Comparison of ENCODE assay signal across 20 cellular contexts in the genomic region with DNA sequence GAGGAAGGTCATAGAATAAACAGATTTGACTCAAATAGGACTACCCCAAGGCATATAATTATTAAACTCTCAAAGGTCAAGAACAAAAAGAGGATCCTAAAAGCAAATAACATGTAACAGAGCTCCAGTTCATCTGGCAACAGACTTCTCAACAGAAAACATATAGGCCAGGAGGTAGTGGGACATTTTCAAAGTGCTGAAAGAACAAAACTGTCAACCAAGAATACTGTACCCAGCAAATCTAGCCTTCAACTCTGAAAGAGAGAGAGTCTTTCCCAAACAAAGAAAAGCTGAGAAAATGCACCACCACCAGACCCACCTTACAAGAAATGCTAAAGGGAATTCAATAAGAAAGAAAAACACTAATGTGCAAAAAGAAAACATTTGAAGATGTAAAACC. TPM values are rescaled to one million over a fixed set of nuclear protein-coding genes. Genes with fewer than 3 reads are reported as not detected.
A peak's percentile ranks its signal among the peaks of the same experiment; 100 is the strongest.
DNase-seq lines count a peak whose midpoint lies in the region; ATAC-seq, FAIRE-seq and TF ChIP-seq lines count a peak whose summit lies in the region.
"Had no signal": no experiment of that assay in that cellular context is flagged by ENCODE, and none has a peak within 500 bp of the region (broad histone marks: within the 10 kb centered on the region; RNA-seq: fewer than 3 reads in every experiment).

No MANE protein-coding gene starts in this region.

- POLR2A ChIA-PET in activated CD4-positive, alpha-beta T cell treated with anti-CD3 and anti-CD28 coated beads for 36 hours (lab: Charles Lee), result interaction anchor here (0.8 kb wide), 1 partner anchor 12 kb away, joined by 3 read pairs; no protein-coding TSS in a partner anchor
- POLR2A ChIA-PET in K562 (lab: Yijun Ruan, JAX), result interaction anchor here (0.8 to 3.9 kb wide), 5 partner anchors 8 to 22 kb away, joined by 3 to 22 read pairs (median 11); no protein-coding TSS in a partner anchor

- no peak for ATAC-seq in activated CD4-positive, alpha-beta T cell treated with anti-CD3 and anti-CD28 coated beads for 36 hours
- ATAC-seq in K562, result no peak; the same call in 2 of the 3 replicates
- ATAC-seq: A549, GM23338 had no signal

- in situ Hi-C loops in K562 (cut with MboI), result no loop called here

- no peak overlapping the region for H3K4me3 Mint-ChIP-seq in activated CD4-positive, alpha-beta T cell treated with anti-CD3 and anti-CD28 coated beads for 36 hours
- no peak overlapping the region for H3K4me3 Mint-ChIP-seq in activated CD4-positive, alpha-beta T cell treated with anti-CD3 and anti-CD28 coated beads, Interleukin-2, amount 10 ng/mL, durations not matched to agents 24 days and 14 days
- H3K4me3 Mint-ChIP-seq: CD4-positive, alpha-beta T cell; GM23338; HFFc6 had no signal

- H3K9me3 Mint-ChIP-seq in activated CD4-positive, alpha-beta T cell treated with anti-CD3 and anti-CD28 coated beads for 36 hours (ENCODE audit: low read depth), result peaks cover 16% of the 10 kb centered on the region
- peaks cover 15% of the 10 kb centered on the region for H3K9me3 Mint-ChIP-seq in activated CD4-positive, alpha-beta T cell treated with anti-CD3 and anti-CD28 coated beads, Interleukin-2, amount 10 ng/mL, durations not matched to agents 24 days and 14 days

- H2BK5ac ChIP-seq in mesendoderm (ENCODE audit: low read length), result no peak overlapping the region

- TF ChIP-seq CTCF in K562 (IDR thresholded peaks at IDR 0.05 in 2 of 3, conservative IDR thresholded peaks at IDR 0.05 in 1 of 3; ENCODE audit: insufficient read depth in 2 of 3, low read depth in 1 of 3, low read length in 3 of 3), result no peak

- no peak overlapping the region for H3K4me2 ChIP-seq in K562 (ENCODE audit: insufficient read depth, low read length)
- no peak overlapping the region for H3K4me2 ChIP-seq in mesendoderm (ENCODE audit: low read length)
- H3K4me2 ChIP-seq: A549, GM23338 had no signal

- intact Hi-C loops in activated CD4-positive, alpha-beta T cell treated with anti-CD3 and anti-CD28 coated beads for 36 hours (cut with DNase I, micrococcal nuclease), result no loop called here
- intact Hi-C loops in activated CD4-positive, alpha-beta T cell treated with anti-CD3 and anti-CD28 coated beads, Interleukin-2, amount 10 ng/mL, durations not matched to agents 24 days and 14 days (cut with micrococcal nuclease), result no loop called here
- intact Hi-C loops in K562 (cut with micrococcal nuclease), result no loop called here

- H3K4ac ChIP-seq in mesendoderm (ENCODE audit: low read depth, low read length), result no peak overlapping the region

- no TSS peak for BruUV-seq in K562 (replicated peaks; lab: Mats Ljungman, UMichigan)

- H3K27ac Mint-ChIP-seq in activated CD4-positive, alpha-beta T cell treated with anti-CD3 and anti-CD28 coated beads for 36 hours, result peak overlapping the region; percentile 2
- H3K27ac Mint-ChIP-seq in activated CD4-positive, alpha-beta T cell treated with anti-CD3 and anti-CD28 coated beads, Interleukin-2, amount 10 ng/mL, durations not matched to agents 24 days and 14 days, result no peak overlapping the region
- H3K27ac Mint-ChIP-seq: CD4-positive, alpha-beta T cell; GM23338; HFFc6 had no signal

- no peaks in the 10 kb centered on the region for H3K79me1 ChIP-seq in mesendoderm (ENCODE audit: low read length)

- H3K27ac ChIP-seq in K562 (ENCODE audit: extremely low read depth, low read depth, low read length), result no peak overlapping the region
- no peak overlapping the region for H3K27ac ChIP-seq in mesendoderm (ENCODE audit: low read depth, low read length)
- H3K27ac ChIP-seq: 22Rv1, C4-2B had no signal

- no peaks in the 10 kb centered on the region for H3K4me1 ChIP-seq in K562 (replicated peaks in 1 of 2; ENCODE audit: control insufficient read depth in 2 of 2, insufficient read depth in 2 of 2, low read length in 2 of 2)
- no peaks in the 10 kb centered on the region for H3K4me1 ChIP-seq in mesendoderm (ENCODE audit: control insufficient read depth, low read depth, low read length)

- H3K4me1 Mint-ChIP-seq in activated CD4-positive, alpha-beta T cell treated with anti-CD3 and anti-CD28 coated beads for 36 hours, result peaks cover 3% of the 10 kb centered on the region
- H3K4me1 Mint-ChIP-seq in activated CD4-positive, alpha-beta T cell treated with anti-CD3 and anti-CD28 coated beads, Interleukin-2, amount 10 ng/mL, durations not matched to agents 24 days and 14 days, result peaks cover 5% of the 10 kb centered on the region

- H3K27me3 ChIP-seq in K562 (ENCODE audit: control insufficient read depth in 2 of 2, insufficient read depth in 2 of 2, low read length in 2 of 2) (no peaks in the 10 kb centered on the region), mesendoderm (ENCODE audit: insufficient read depth, low read length, poor library complexity) (no peaks in the 10 kb centered on the region)

- H3K36me3 ChIP-seq in K562 (ENCODE audit: control insufficient read depth, insufficient read depth, low read length) (peaks cover 93% of the 10 kb centered on the region), mesendoderm (ENCODE audit: control insufficient read depth, insufficient read depth, low read length) (peaks cover 20% of the 10 kb centered on the region)

- no peak for TF ChIP-seq EP300 in K562 (IDR thresholded peaks at IDR 0.05; ENCODE audit: low read length)

- peaks cover 71% of the 10 kb centered on the region for H3K36me3 Mint-ChIP-seq in activated CD4-positive, alpha-beta T cell treated with anti-CD3 and anti-CD28 coated beads for 36 hours (ENCODE audit: low read depth)
- H3K36me3 Mint-ChIP-seq in activated CD4-positive, alpha-beta T cell treated with anti-CD3 and anti-CD28 coated beads, Interleukin-2, amount 10 ng/mL, durations not matched to agents 24 days and 14 days (ENCODE audit: low read depth), result peaks cover 83% of the 10 kb centered on the region

- H2AFZ ChIP-seq in K562 (ENCODE audit: low read depth, low read length), result no peak overlapping the region
- H2AFZ ChIP-seq: GM23338 had no signal

- H4K20me1 ChIP-seq in K562 (replicated peaks; ENCODE audit: control insufficient read depth, insufficient read depth, low read length), result no peaks in the 10 kb centered on the region

- H3K4me3 ChIP-seq in K562, result no peak overlapping the region
- no peak overlapping the region for H3K4me3 ChIP-seq in mesendoderm (ENCODE audit: low read length)
- H3K4me3 ChIP-seq: A549, GM23338 had no signal

- FAIRE-seq in K562 (lab: Jason Lieb, UNC), result no peak
- FAIRE-seq: A549, D721Med, G401.6, GM12891, H54 had no signal

- no peak overlapping the region for H2BK120ac ChIP-seq in mesendoderm (ENCODE audit: low read depth, low read length)

- no peak for TF ChIP-seq POLR2A in K562 (conservative IDR thresholded peaks at IDR 0.05)

- H4K5ac ChIP-seq in mesendoderm (ENCODE audit: low read length), result no peak overlapping the region

- no peaks in the 10 kb centered on the region for H3K27me3 Mint-ChIP-seq in activated CD4-positive, alpha-beta T cell treated with anti-CD3 and anti-CD28 coated beads for 36 hours
- H3K27me3 Mint-ChIP-seq in activated CD4-positive, alpha-beta T cell treated with anti-CD3 and anti-CD28 coated beads, Interleukin-2, amount 10 ng/mL, durations not matched to agents 24 days and 14 days, result no peaks in the 10 kb centered on the region
- H3K27me3 Mint-ChIP-seq: CD4-positive, alpha-beta T cell had no signal

- no peak for TF ChIP-seq RAD21 in K562 (CRISPR knock-in tag; conservative IDR thresholded peaks at IDR 0.05 in 1 of 2, IDR thresholded peaks at IDR 0.05 in 1 of 2)

- H4K8ac ChIP-seq in mesendoderm (ENCODE audit: low read depth, low read length), result no peak overlapping the region

- H3K79me2 ChIP-seq in K562 (ENCODE audit: control insufficient read depth, insufficient read depth, low read length) (no peaks in the 10 kb centered on the region), mesendoderm (ENCODE audit: control insufficient read depth, insufficient read depth, low read length) (no peaks in the 10 kb centered on the region)

- H3K18ac ChIP-seq in mesendoderm (ENCODE audit: low read length), result no peak overlapping the region

- H3K9ac ChIP-seq in K562 (ENCODE audit: insufficient read depth in 1 of 2, low read depth in 2 of 2, low read length in 2 of 2) (no peak overlapping the region), mesendoderm (ENCODE audit: low read length) (no peak overlapping the region)

- no peak overlapping the region for H2BK15ac ChIP-seq in mesendoderm (replicated peaks; ENCODE audit: low read depth)

- H3K9me1 ChIP-seq in K562 (ENCODE audit: control insufficient read depth, insufficient read depth, low read length), result no peaks in the 10 kb centered on the region

- H3K23ac ChIP-seq in mesendoderm (ENCODE audit: low read length), result no peak overlapping the region

- H2AK5ac ChIP-seq in mesendoderm (ENCODE audit: low read length), result no peak overlapping the region

- H3K56ac ChIP-seq in mesendoderm (ENCODE audit: low read length), result no peak overlapping the region

- CTCF ChIA-PET in activated CD4-positive, alpha-beta T cell treated with anti-CD3 and anti-CD28 coated beads for 36 hours (lab: Charles Lee), result interaction anchor here (2.2 kb wide), 1 partner anchor 10 kb away, joined by 8 read pairs; no protein-coding TSS in a partner anchor
- CTCF ChIA-PET in K562 (lab: Yijun Ruan, JAX; ENCODE audit: low intra/inter-chr PET ratio), result no interaction called here

- peaks cover 12% of the 10 kb centered on the region; the same call in 1 of the 2 replicates for H3K9me3 ChIP-seq in K562 (replicated peaks; ENCODE audit: control insufficient read depth, insufficient read depth, low read depth, low read length)

- no peak for DNase-seq in activated CD4-positive, alpha-beta T cell treated with anti-CD3 and anti-CD28 coated beads for 36 hours
- DNase-seq in activated CD4-positive, alpha-beta T cell treated with anti-CD3 and anti-CD28 coated beads, Interleukin-2, amount 10 ng/mL, durations not matched to agents 24 days and 14 days, result no peak
- DNase-seq in K562 (ENCODE audit: extremely low read depth in 1 of 4, low spot score in 3 of 4), result no peak
- DNase-seq in mesendoderm, result peak; percentile 35
- DNase-seq in NCI-H1417 treated with DMSO at 0.1 percent for 48 hours (lab: John Stamatoyannopoulos, UW), result no peak
- no peak for DNase-seq in nucleus accumbens (lab: John Stamatoyannopoulos, UW)
- DNase-seq in NCI-H69 (lab: John Stamatoyannopoulos, UW), result no peak
- DNase-seq: AML-193; Caco-2; CD4-positive, alpha-beta T cell; HCEC 1CT; HFFc6 had no signal

RNA-seq across cellular contexts. Expression of a gene that starts 11.9 kb away (rescaled TPM):
- 10 to 100 TPM; 40.7 to 44.2 TPM for total RNA-seq in activated CD4-positive, alpha-beta T cell treated with anti-CD3 and anti-CD28 coated beads for 36 hours
- total RNA-seq in activated CD4-positive, alpha-beta T cell treated with anti-CD3 and anti-CD28 coated beads, Interleukin-2, amount 10 ng/mL, durations not matched to agents 24 days and 14 days, result 29.1 and 34.0 TPM in 2 replicates
- total RNA-seq in K562 (2011; cell fraction: chromatin; rRNA removed; ENCODE audit: low replicate concordance), result 88.6 and 124 TPM in 2 replicates
- total RNA-seq in K562 (2011; cell fraction: nucleolus; rRNA removed), result 76.6 and 81.5 TPM in 2 replicates
- 59.8 and 71.4 TPM in 2 replicates for total RNA-seq in K562 (2011; cell fraction: nucleoplasm; rRNA removed)
- total RNA-seq in K562 (2014; rRNA removed) (101 and 110 TPM in 2 replicates), K562 (2014; rRNA removed; fragmentation: Illumina TruSeq; extraction: Trizol) (106 and 108 TPM in 2 replicates), K562 (2015; rRNA removed; fragmentation: Illumina TruSeq; extraction: Trizol) (116 TPM in 2 replicates), K562 (2021) (136 and 139 TPM in 2 replicates)
- polyA plus RNA-seq in K562 (2011; rRNA removed) (187 and 214 TPM in 2 replicates), K562 (2014; fragmentation: Illumina TruSeq; extraction: Trizol) (113 and 118 TPM in 2 replicates), K562 (2014; fragmentation: Nextera tagmentation; extraction: Ambion mirVana) (10 to 100 TPM; 54.6 to 70.1 TPM), K562 (2014; rRNA removed) (145 and 149 TPM in 2 replicates)
- 201 and 211 TPM in 2 replicates for polyA plus RNA-seq in K562 (2011; cell fraction: cytosol; rRNA removed)
- 136 and 150 TPM in 2 replicates for polyA plus RNA-seq in K562 (2011; cell fraction: nucleus; rRNA removed)
- 121 and 287 TPM in 2 replicates for polyA plus RNA-seq in K562 (2012)
- polyA minus RNA-seq in K562 (2011; rRNA and poly(A)+ RNA removed), result 136 and 185 TPM in 2 replicates
- polyA minus RNA-seq in K562 (2011; cell fraction: cytosol; rRNA and poly(A)+ RNA removed), result 67.3 and 100 TPM in 2 replicates
- polyA minus RNA-seq in K562 (2011; cell fraction: nucleus; rRNA and poly(A)+ RNA removed), result 20.6 and 27.7 TPM in 2 replicates
- 103 TPM for polyA plus RNA-seq in mesendoderm (2013, experiment 1 of 2)
- 109 TPM for polyA plus RNA-seq in mesendoderm (2013, experiment 2 of 2)

RNA-seq across cellular contexts. Expression of a gene that starts 40.2 kb away (rescaled TPM):
- 10 to 100 TPM; 36.2 to 41.3 TPM for total RNA-seq in activated CD4-positive, alpha-beta T cell treated with anti-CD3 and anti-CD28 coated beads for 36 hours
- 33.1 and 36.2 TPM in 2 replicates for total RNA-seq in activated CD4-positive, alpha-beta T cell treated with anti-CD3 and anti-CD28 coated beads, Interleukin-2, amount 10 ng/mL, durations not matched to agents 24 days and 14 days
- 141 and 220 TPM in 2 replicates for total RNA-seq in K562 (2011; cell fraction: chromatin; rRNA removed; ENCODE audit: low replicate concordance)
- 93.6 and 93.8 TPM in 2 replicates for total RNA-seq in K562 (2011; cell fraction: nucleolus; rRNA removed)
- 147 and 201 TPM in 2 replicates for total RNA-seq in K562 (2011; cell fraction: nucleoplasm; rRNA removed)
- total RNA-seq in K562 (2014; rRNA removed) (86.6 and 92.4 TPM in 2 replicates), K562 (2014; rRNA removed; fragmentation: Illumina TruSeq; extraction: Trizol) (111 and 114 TPM in 2 replicates), K562 (2015; rRNA removed; fragmentation: Illumina TruSeq; extraction: Trizol) (100 and 113 TPM in 2 replicates), K562 (2021) (124 and 126 TPM in 2 replicates)
- polyA plus RNA-seq in K562 (2011; rRNA removed) (151 and 210 TPM in 2 replicates), K562 (2014; fragmentation: Illumina TruSeq; extraction: Trizol) (162 and 176 TPM in 2 replicates), K562 (2014; fragmentation: Nextera tagmentation; extraction: Ambion mirVana) (100 to 1,000 TPM; 143 to 211 TPM), K562 (2014; rRNA removed) (145 and 159 TPM in 2 replicates)
- 171 and 185 TPM in 2 replicates for polyA plus RNA-seq in K562 (2011; cell fraction: cytosol; rRNA removed)
- polyA plus RNA-seq in K562 (2011; cell fraction: nucleus; rRNA removed), result 130 and 168 TPM in 2 replicates
- 133 and 231 TPM in 2 replicates for polyA plus RNA-seq in K562 (2012)
- polyA minus RNA-seq in K562 (2011; rRNA and poly(A)+ RNA removed), result 135 and 183 TPM in 2 replicates
- 64.3 and 74.2 TPM in 2 replicates for polyA minus RNA-seq in K562 (2011; cell fraction: cytosol; rRNA and poly(A)+ RNA removed)
- 60.0 and 62.5 TPM in 2 replicates for polyA minus RNA-seq in K562 (2011; cell fraction: nucleus; rRNA and poly(A)+ RNA removed)
- 40.3 TPM for polyA plus RNA-seq in mesendoderm (2013, experiment 1 of 2)
- polyA plus RNA-seq in mesendoderm (2013, experiment 2 of 2), result 41.2 TPM

RNA-seq across cellular contexts. Expression of a gene that starts 56.7 kb away (rescaled TPM):
- 10 to 100 TPM; 17.4 to 19.3 TPM for total RNA-seq in activated CD4-positive, alpha-beta T cell treated with anti-CD3 and anti-CD28 coated beads for 36 hours
- total RNA-seq in activated CD4-positive, alpha-beta T cell treated with anti-CD3 and anti-CD28 coated beads, Interleukin-2, amount 10 ng/mL, durations not matched to agents 24 days and 14 days, result 17.0 and 17.9 TPM in 2 replicates
- total RNA-seq in K562 (2011; cell fraction: chromatin; rRNA removed; ENCODE audit: low replicate concordance), result 21.4 and 26.8 TPM in 2 replicates
- total RNA-seq in K562 (2011; cell fraction: nucleolus; rRNA removed), result 10.3 and 11.1 TPM in 2 replicates
- total RNA-seq in K562 (2011; cell fraction: nucleoplasm; rRNA removed), result 12.0 and 12.4 TPM in 2 replicates
- total RNA-seq in K562 (2014; rRNA removed), result 14.4 and 15.8 TPM in 2 replicates
- total RNA-seq in K562 (2014; rRNA removed; fragmentation: Illumina TruSeq; extraction: Trizol), result 17.7 and 19.6 TPM in 2 replicates
- total RNA-seq in K562 (2015; rRNA removed; fragmentation: Illumina TruSeq; extraction: Trizol), result 20.9 and 23.2 TPM in 2 replicates
- 17.2 and 19.4 TPM in 2 replicates for total RNA-seq in K562 (2021)
- 15.9 and 23.2 TPM in 2 replicates for polyA plus RNA-seq in K562 (2011; rRNA removed)
- 11.5 and 12.3 TPM in 2 replicates for polyA plus RNA-seq in K562 (2011; cell fraction: cytosol; rRNA removed)
- polyA plus RNA-seq in K562 (2011; cell fraction: nucleus; rRNA removed), result 11.6 and 14.1 TPM in 2 replicates
- polyA plus RNA-seq in K562 (2012), result 17.4 and 19.0 TPM in 2 replicates
- 21.7 and 24.9 TPM in 2 replicates for polyA plus RNA-seq in K562 (2014; fragmentation: Illumina TruSeq; extraction: Trizol)
- 1 to 10 TPM; 3.8 to 4.5 TPM for polyA plus RNA-seq in K562 (2014; fragmentation: Nextera tagmentation; extraction: Ambion mirVana)
- polyA plus RNA-seq in K562 (2014; rRNA removed), result 14.5 and 16.9 TPM in 2 replicates
- 29.0 and 42.9 TPM in 2 replicates for polyA minus RNA-seq in K562 (2011; rRNA and poly(A)+ RNA removed)
- 10.7 and 18.6 TPM in 2 replicates for polyA minus RNA-seq in K562 (2011; cell fraction: cytosol; rRNA and poly(A)+ RNA removed)
- polyA minus RNA-seq in K562 (2011; cell fraction: nucleus; rRNA and poly(A)+ RNA removed), result 4.7 and 6.1 TPM in 2 replicates
- polyA plus RNA-seq in mesendoderm (2013, experiment 1 of 2), result 18.8 TPM
- polyA plus RNA-seq in mesendoderm (2013, experiment 2 of 2), result 19.8 TPM
